Comparison of ENCODE assay signal across 17 cellular contexts in genomic region chr14:102991376-102991775, GRCh38.
DNase-seq lines count a peak whose midpoint lies in the region; ATAC-seq and TF ChIP-seq lines count a peak whose summit lies in the region.
"Had no signal": no experiment of that assay in that cellular context is flagged by ENCODE, and none has a peak within 500 bp of the region (broad histone marks: within the 10 kb centered on the region; RNA-seq: fewer than 3 reads in every experiment).

No MANE protein-coding gene starts in this region.

- H3K27me3 Mint-ChIP-seq in HFFc6 (ENCODE audit: insufficient read depth) (peaks cover 6% of the 10 kb centered on the region), WTC11 (ENCODE audit: low read depth) (no peaks in the 10 kb centered on the region)
- H3K27me3 Mint-ChIP-seq: CD4-positive, CD25-positive, alpha-beta regulatory T cell; IgD-negative memory B cell had no signal

- H3K4me1 Mint-ChIP-seq in HFFc6 (ENCODE audit: low read depth), result peaks cover 62% of the 10 kb centered on the region
- H3K4me1 Mint-ChIP-seq in WTC11, result 0 out of 2 replicates have a peak, but pooled peaks cover 4% of the 10 kb centered on the region
- H3K4me1 Mint-ChIP-seq: CD4-positive, CD25-positive, alpha-beta regulatory T cell had no signal

- POLR2A ChIA-PET in WTC11 (lab: Charles Lee), result no interaction called here

- H3K79me2 ChIP-seq in osteoblast (ENCODE audit: insufficient read depth, low read length), result peaks cover 80% of the 10 kb centered on the region

- peaks cover 6% of the 10 kb centered on the region for H3K9me3 ChIP-seq in osteoblast (ENCODE audit: low read depth, low read length)

- H3K27ac Mint-ChIP-seq in HFFc6, result peak overlapping the region; percentile 0; the same call in 1 of the 2 replicates
- peak overlapping the region; percentile 20; the same call in 1 of the 2 replicates for H3K27ac Mint-ChIP-seq in WTC11
- H3K27ac Mint-ChIP-seq: CD4-positive, CD25-positive, alpha-beta regulatory T cell; H9; IgD-negative memory B cell had no signal

- H3K36me3 ChIP-seq in osteoblast (ENCODE audit: insufficient read depth, low read length), result peaks cover 49% of the 10 kb centered on the region

- peaks cover 24% of the 10 kb centered on the region for H3K9me3 Mint-ChIP-seq in HFFc6
- peaks cover 20% of the 10 kb centered on the region for H3K9me3 Mint-ChIP-seq in WTC11

- peaks cover 27% of the 10 kb centered on the region for H3K4me1 ChIP-seq in osteoblast (ENCODE audit: insufficient read depth, low read length)

- H3K4me3 Mint-ChIP-seq in HFFc6, result no peak overlapping the region
- no peak overlapping the region for H3K4me3 Mint-ChIP-seq in WTC11
- H3K4me3 Mint-ChIP-seq: CD4-positive, CD25-positive, alpha-beta regulatory T cell; H9; IgD-negative memory B cell had no signal

- no peak overlapping the region for H2AFZ ChIP-seq in osteoblast (ENCODE audit: low read length)

- H3K4me3 ChIP-seq in osteoblast (ENCODE audit: insufficient read depth, low read length), result no peak overlapping the region
- H3K4me3 ChIP-seq: BLaER1 treated with 17β-estradiol and CSF1 and Interleukin-3, amounts not matched to agents 10 nM and 100 nM had no signal

- TF ChIP-seq CTCF in HFFc6 (IDR thresholded peaks at IDR 0.05) (no peak), WTC11 (IDR thresholded peaks at IDR 0.05) (no peak), osteoblast (IDR thresholded peaks at IDR 0.05; ENCODE audit: extremely low read depth, low read depth, low read length) (no peak)

- no peak overlapping the region for H3K27ac ChIP-seq in osteoblast (ENCODE audit: low read depth, low read length)
- H3K27ac ChIP-seq: BLaER1 treated with 17β-estradiol and CSF1 and Interleukin-3, amounts not matched to agents 10 nM and 100 nM had no signal

- DNase-seq in ELR (ENCODE audit: low read depth) (peak; percentile 42), HFFc6 (no peak), WTC11 (ENCODE audit: low spot score) (no peak), osteoblast (ENCODE audit: insufficient read length, low spot score, missing footprints) (peak; percentile 38), NK-92 (lab: John Stamatoyannopoulos, UW; ENCODE audit: unreplicated experiment) (no peak), retina (no peak), DMS 273 treated with DMSO at 0.1 percent for 48 hours (lab: John Stamatoyannopoulos, UW) (no peak)
- DNase-seq: ACHN; CD4-positive, CD25-positive, alpha-beta regulatory T cell; DMS79; EL; GDM1; GOT3; H9 had no signal

- no peak overlapping the region for H3K4me2 ChIP-seq in osteoblast (ENCODE audit: insufficient read depth, low read length)
- H3K4me2 ChIP-seq: BLaER1 treated with 17β-estradiol and CSF1 and Interleukin-3, amounts not matched to agents 10 nM and 100 nM had no signal

- ATAC-seq in WTC11, result no peak
- no peak for ATAC-seq in HG02970 (IDR thresholded peaks at IDR 0.05; ENCODE audit: low FRiP score, unreplicated experiment)

- H4K20me1 ChIP-seq in osteoblast (ENCODE audit: insufficient read depth, low read length), result peaks cover 27% of the 10 kb centered on the region

- H3K36me3 Mint-ChIP-seq in HFFc6 (ENCODE audit: low read depth) (peaks cover 68% of the 10 kb centered on the region), WTC11 (peaks cover 63% of the 10 kb centered on the region)
- H3K36me3 Mint-ChIP-seq: CD4-positive, CD25-positive, alpha-beta regulatory T cell had no signal

- CTCF ChIA-PET in WTC11 (lab: Charles Lee), result no interaction called here

- no peaks in the 10 kb centered on the region for H3K27me3 ChIP-seq in osteoblast (ENCODE audit: insufficient read depth, low read length)
- H3K27me3 ChIP-seq: BLaER1 treated with 17β-estradiol and CSF1 and Interleukin-3, amounts not matched to agents 10 nM and 100 nM had no signal

TF ChIP-seq in WTC11, 78 proteins besides CTCF, POLR2A, EP300 and RAD21:
- no peak for TF ChIP-seq ERG (CRISPR knock-in tag; IDR thresholded peaks at IDR 0.05)
- no peak for TF ChIP-seq JUN (CRISPR knock-in tag; IDR thresholded peaks at IDR 0.05)
- TF ChIP-seq ZNF219 (CRISPR knock-in tag; IDR thresholded peaks at IDR 0.05; ENCODE audit: borderline replicate concordance), result no peak
- TF ChIP-seq ZNF416 (CRISPR knock-in tag; IDR thresholded peaks at IDR 0.05), result no peak
- TF ChIP-seq RORB (CRISPR knock-in tag; IDR thresholded peaks at IDR 0.05), result no peak

Comparison
In these comparisons a context has a peak if more than half of its experiments do, and no peak if none do; other contexts are left out.
1. DNase-seq: peak in ELR (single experiment) and osteoblast (single experiment); none in HFFc6 (single experiment), WTC11 (single experiment), NK-92 (single experiment), retina (single experiment) and DMS 273 treated with DMSO at 0.1 percent for 48 hours (single experiment).